ENCODE assay signal across 1 cellular context in the genomic region with DNA sequence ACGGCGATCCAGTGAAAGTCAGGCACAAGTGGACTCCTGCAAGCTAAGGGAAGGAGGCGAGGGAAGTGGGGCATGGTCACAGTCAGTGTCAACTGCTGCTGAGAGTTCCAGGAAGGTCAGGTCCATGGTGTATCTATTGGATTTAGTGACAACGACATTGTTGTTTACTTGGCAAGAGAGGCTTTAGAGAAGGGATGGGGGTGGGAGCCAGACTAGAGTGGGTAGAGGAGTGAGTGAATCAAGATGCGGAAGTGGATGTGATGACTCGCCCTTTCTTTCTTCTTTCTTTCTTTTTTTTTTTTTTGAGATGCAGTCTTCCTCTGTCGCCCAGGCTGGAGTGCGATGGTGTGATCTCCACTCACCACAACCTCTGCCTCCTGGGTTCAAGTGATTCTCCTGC.
TF ChIP-seq lines count a peak whose summit lies in the region.

No MANE protein-coding gene starts in this region.

TF ChIP-seq in HepG2, 621 proteins besides CTCF, POLR2A, EP300 and RAD21 (continued from another document):
- TF ChIP-seq, protein P1, sequence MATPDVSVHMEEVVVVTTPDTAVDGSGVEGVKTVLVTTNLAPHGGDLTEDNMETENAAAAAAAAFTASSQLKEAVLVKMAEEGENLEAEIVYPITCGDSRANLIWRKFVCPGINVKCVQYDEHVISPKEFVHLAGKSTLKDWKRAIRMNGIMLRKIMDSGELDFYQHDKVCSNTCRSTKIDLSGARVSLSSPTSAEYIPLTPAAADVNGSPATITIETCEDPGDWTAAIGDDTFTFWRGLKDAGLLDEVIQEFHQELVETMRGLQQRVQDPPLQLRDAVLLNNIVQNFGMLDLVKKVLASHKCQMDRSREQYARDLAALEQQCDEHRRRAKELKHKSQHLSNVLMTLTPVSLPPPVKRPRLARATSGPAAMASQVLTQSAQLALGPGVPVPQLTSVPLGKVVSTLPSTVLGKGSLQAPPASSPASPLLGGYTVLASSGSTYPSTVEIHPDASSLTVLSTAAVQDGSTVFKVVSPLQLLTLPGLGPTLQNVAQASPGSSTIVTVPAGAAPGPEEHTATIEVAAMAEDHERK (CRISPR knock-in tag; IDR thresholded peaks at IDR 0.05; ENCODE audit: low read depth), result no peak
